ENCODE assay signal across 20 cellular contexts in genomic region chr17:17817552-17817947, GRCh38. TPM values are rescaled to one million over a fixed set of nuclear protein-coding genes. Genes with fewer than 3 reads are reported as not detected.
DNase-seq lines count a peak whose midpoint lies in the region; ATAC-seq, FAIRE-seq and TF ChIP-seq lines count a peak whose summit lies in the region.
"Had no signal": no experiment of that assay in that cellular context is flagged by ENCODE, and none has a peak within 500 bp of the region (broad histone marks: within the 10 kb centered on the region; RNA-seq: fewer than 3 reads in every experiment).

No MANE protein-coding gene starts in this region.

- H3K27me3 ChIP-seq in HepG2 (ENCODE audit: control insufficient read depth in 1 of 2, insufficient read depth in 2 of 2, low read length in 2 of 2): no peaks in the 10 kb centered on the region
- H3K27me3 ChIP-seq in right lobe of liver: no peaks in the 10 kb centered on the region
- no peaks in the 10 kb centered on the region for H3K27me3 ChIP-seq in psoas muscle (ENCODE audit: insufficient read depth in 3 of 3, low read length in 2 of 3)
- H3K27me3 ChIP-seq in GM23338 (ENCODE audit: insufficient read depth): no peaks in the 10 kb centered on the region
- H3K27me3 ChIP-seq: esophagus squamous epithelium had no signal

- in situ Hi-C loops in HepG2 (cut with HindIII; ENCODE audit: extremely low pct_ligation_motif_present, low pct_unique_long_range_greater_than_20kb): no loop called here

- H3K4me2 ChIP-seq in HepG2 (ENCODE audit: low read depth, low read length): no peak overlapping the region
- no peak overlapping the region for H3K4me2 ChIP-seq in GM23338

- H3K27ac ChIP-seq in HepG2 (ENCODE audit: extremely low read length, insufficient read depth, low read length): no peak overlapping the region
- H3K27ac ChIP-seq in right lobe of liver: peak overlapping the region in 1 of 3 donors; percentile 29
- H3K27ac ChIP-seq in cingulate gyrus (ENCODE audit: low read depth, low read length): peak overlapping the region; percentile 19
- H3K27ac ChIP-seq in psoas muscle: peak overlapping the region; percentile 23
- no peak overlapping the region for H3K27ac ChIP-seq in GM23338 (ENCODE audit: low read depth)

- no peak for FAIRE-seq in HepG2 (lab: Jason Lieb, UNC)
- FAIRE-seq: GM18507 had no signal

- no peak overlapping the region for H3K27ac Mint-ChIP-seq in GM23338
- H3K27ac Mint-ChIP-seq: activated CD4-positive, alpha-beta memory T cell treated with anti-CD3 and anti-CD28 coated beads for 36 hours; nephron progenitor cell; T-helper 2 cell treated with Interferon-gamma antibody and Interleukin-4, amounts not matched to agents 5 μg/mL and 100 μg/mL, for 36 hours had no signal

- TF ChIP-seq RAD21 in HepG2 (CRISPR knock-in tag; IDR thresholded peaks at IDR 0.05): no peak

- no peak for TF ChIP-seq CTCF in HepG2 (CRISPR knock-in tag; IDR thresholded peaks at IDR 0.05)
- TF ChIP-seq CTCF in right lobe of liver (IDR thresholded peaks at IDR 0.05): no peak
- TF ChIP-seq CTCF in psoas muscle (IDR thresholded peaks at IDR 0.05): no peak
- TF ChIP-seq CTCF in GM23338 (conservative IDR thresholded peaks at IDR 0.05; ENCODE audit: low read depth in 2 of 2): no peak

- H2AFZ ChIP-seq in HepG2 (ENCODE audit: low read length): no peak overlapping the region
- no peak overlapping the region for H2AFZ ChIP-seq in GM23338

- no peak for TF ChIP-seq EP300 in HepG2 (IDR thresholded peaks at IDR 0.05; ENCODE audit: low read depth in 2 of 2, low read length in 2 of 2)
- no peak for TF ChIP-seq EP300 in HepG2 (CRISPR knock-in tag; IDR thresholded peaks at IDR 0.05; ENCODE audit: borderline replicate concordance)

- H3K36me3 ChIP-seq in HepG2 (replicated peaks in 1 of 2; ENCODE audit: control insufficient read depth in 1 of 2, insufficient read depth in 2 of 2, low read length in 2 of 2): peaks cover 58 to 88% of the 10 kb centered on the region in 2 experiments
- peaks cover 7 to 75% (median 30%) of the 10 kb centered on the region in 4 donors for H3K36me3 ChIP-seq in right lobe of liver
- peaks cover 3 to 69% of the 10 kb centered on the region in 2 donors for H3K36me3 ChIP-seq in psoas muscle (ENCODE audit: insufficient read depth in 1 of 2, low read depth in 1 of 2)
- peaks cover 2% of the 10 kb centered on the region; the same call in 1 of the 2 replicates for H3K36me3 ChIP-seq in GM23338 (ENCODE audit: insufficient read depth)

- H3K9me3 ChIP-seq in HepG2 (ENCODE audit: low read length): no peaks in the 10 kb centered on the region
- H3K9me3 ChIP-seq in right lobe of liver: no peaks in the 10 kb centered on the region
- no peaks in the 10 kb centered on the region for H3K9me3 ChIP-seq in psoas muscle
- H3K9me3 ChIP-seq: esophagus squamous epithelium had no signal

- 94% methylated on average over 7 of the region's 10 CpGs for WGBS in HepG2 (ENCODE audit: low lambda C conversion rate)
- no CpG with 5 or more reads among the region's 10 CpGs for WGBS in right lobe of liver (ENCODE audit: insufficient coverage, low coverage, low lambda C conversion rate, missing lambda C conversion rate)
- WGBS in psoas muscle, 3 donors: 70 to 90% (median 73%) methylated on average over 10 of the region's 10 CpGs

- H3K9me3 Mint-ChIP-seq in GM23338: no peaks in the 10 kb centered on the region; the same call in 2 of the 3 replicates
- H3K9me3 Mint-ChIP-seq: activated CD4-positive, alpha-beta memory T cell treated with anti-CD3 and anti-CD28 coated beads for 36 hours; nephron progenitor cell; stimulated activated naive CD8-positive, alpha-beta T cell treated with anti-CD3 and anti-CD28 coated beads, Interleukin-15, amount 100 ng/mL, for 72 hours; T-helper 2 cell treated with Interferon-gamma antibody and Interleukin-4, amounts not matched to agents 5 μg/mL and 100 μg/mL, for 36 hours; WTC11 had no signal

- H3K4me1 Mint-ChIP-seq in GM23338: peaks cover 45% of the 10 kb centered on the region

- H4K20me1 ChIP-seq in HepG2 (ENCODE audit: insufficient read depth, low read length): peaks cover 46% of the 10 kb centered on the region
- H4K20me1 ChIP-seq in GM23338 (replicated peaks; ENCODE audit: insufficient read depth): peaks cover 43% of the 10 kb centered on the region

- BruUV-seq in HepG2 (replicated peaks; lab: Mats Ljungman, UMichigan): no TSS peak

- H3K4me3 ChIP-seq in HepG2 (replicated peaks in 1 of 3; ENCODE audit: insufficient read depth in 1 of 3, low read depth in 2 of 3, low read length in 3 of 3) (no peak overlapping the region), right lobe of liver (no peak overlapping the region), psoas muscle (no peak overlapping the region), GM23338 (no peak overlapping the region)
- H3K4me3 ChIP-seq: esophagus squamous epithelium had no signal

- TF ChIP-seq POLR2A in HepG2 (IDR thresholded peaks at IDR 0.05; ENCODE audit: insufficient read depth in 1 of 2, low read depth in 2 of 2, low read length in 2 of 2) (peak in 1 of 2 experiments; percentile 26; a peak in 1 of 4 replicates), right lobe of liver (IDR thresholded peaks at IDR 0.05) (no peak)

- no peaks in the 10 kb centered on the region for H3K9me2 ChIP-seq in GM23338 (ENCODE audit: insufficient read depth)

- peaks cover 61% of the 10 kb centered on the region for H3K36me3 Mint-ChIP-seq in GM23338 (ENCODE audit: low read depth)

- intact Hi-C loops in HepG2 (cut with micrococcal nuclease; ENCODE audit: unreplicated experiment): no loop called here
- intact Hi-C loops in right lobe of liver (cut with DNase I): loop anchor here in 1 of 2 donors (5.0 kb wide), 1 partner anchor 45 kb away; no protein-coding TSS in a partner anchor
- intact Hi-C loops in psoas muscle (cut with DNase I): loop anchor here in 1 of 2 donors (10.0 kb wide), 1 partner anchor 217 kb away; the partner anchor contains the start of genes ATPAF2 and GID4

- peaks cover 51% of the 10 kb centered on the region for H3K4me1 ChIP-seq in HepG2 (ENCODE audit: insufficient read depth, low read length)
- H3K4me1 ChIP-seq in right lobe of liver: peaks cover 0 to 79% (median 23%) of the 10 kb centered on the region in 4 donors
- peaks cover 70% of the 10 kb centered on the region for H3K4me1 ChIP-seq in psoas muscle
- H3K4me1 ChIP-seq in GM23338 (ENCODE audit: insufficient read depth): peaks cover 12% of the 10 kb centered on the region

- H3K4me3 Mint-ChIP-seq in GM23338: no peak overlapping the region
- H3K4me3 Mint-ChIP-seq: activated CD4-positive, alpha-beta memory T cell treated with anti-CD3 and anti-CD28 coated beads for 36 hours; nephron progenitor cell; stimulated activated naive CD8-positive, alpha-beta T cell treated with anti-CD3 and anti-CD28 coated beads, Interleukin-15, amount 100 ng/mL, for 72 hours; T-helper 2 cell treated with Interferon-gamma antibody and Interleukin-4, amounts not matched to agents 5 μg/mL and 100 μg/mL, for 36 hours; WTC11 had no signal

- peaks cover 11% of the 10 kb centered on the region for H3K27me3 Mint-ChIP-seq in GM23338 (ENCODE audit: insufficient read depth, low read depth, poor library complexity)
- H3K27me3 Mint-ChIP-seq: activated CD4-positive, alpha-beta memory T cell treated with anti-CD3 and anti-CD28 coated beads for 36 hours; stimulated activated naive CD8-positive, alpha-beta T cell treated with anti-CD3 and anti-CD28 coated beads, Interleukin-15, amount 100 ng/mL, for 72 hours had no signal

- POLR2A ChIA-PET in HepG2 (lab: Yijun Ruan, JAX): interaction anchor here (1.9 kb wide), 1 partner anchor 19 kb away, joined by 4 read pairs; no protein-coding TSS in a partner anchor

- no peak for ATAC-seq in HepG2
- no peak for ATAC-seq in right lobe of liver
- ATAC-seq in psoas muscle: no peak
- ATAC-seq in GM21737 (IDR thresholded peaks at IDR 0.05; ENCODE audit: unreplicated experiment): no peak
- ATAC-seq in GM23338: no peak
- ATAC-seq: stimulated activated naive CD8-positive, alpha-beta T cell treated with anti-CD3 and anti-CD28 coated beads, Interleukin-15, amount 100 ng/mL, for 72 hours had no signal

- H3K9ac ChIP-seq in HepG2 (ENCODE audit: insufficient read depth, low read depth, low read length): no peak overlapping the region

- CTCF ChIA-PET in HepG2 (lab: Yijun Ruan, JAX; ENCODE audit: low intra/inter-chr PET ratio, low total read pairs): interaction anchor here (1.3 kb wide), 1 partner anchor 42 kb away, joined by 3 read pairs; no protein-coding TSS in a partner anchor

- DNase-seq in HepG2 (ENCODE audit: low spot score): no peak
- DNase-seq in right lobe of liver: no peak
- no peak for DNase-seq in psoas muscle
- no peak for DNase-seq in SW 1271 (lab: John Stamatoyannopoulos, UW)
- no peak for DNase-seq in GM23338 (ENCODE audit: low spot score)
- DNase-seq in activated effector memory CD4-positive, alpha-beta T cell treated with Interleukin-2 at 50 U/mL for 16 hours: no peak
- DNase-seq: activated CD4-positive, alpha-beta memory T cell treated with anti-CD3 and anti-CD28 coated beads for 36 hours; activated naive CD4-positive, alpha-beta T cell; cerebellar nuclear complex; effector CD8-positive, alpha-beta T cell; esophagus squamous epithelium; NCI-H2171; nephron progenitor cell; stimulated activated CD4-positive, alpha-beta T cell treated with anti-CD3 and anti-CD28 coated beads, Interleukin-4, amount 100 ng/mL, for 24 hours; stimulated activated naive CD8-positive, alpha-beta T cell treated with anti-CD3 and anti-CD28 coated beads, Interleukin-15, amount 100 ng/mL, for 72 hours had no signal

- peaks cover 24% of the 10 kb centered on the region for H3K79me2 ChIP-seq in HepG2 (ENCODE audit: insufficient read depth, low read length)
- H3K79me2 ChIP-seq in GM23338 (replicated peaks; ENCODE audit: insufficient read depth): peaks cover 23% of the 10 kb centered on the region

- H3F3A ChIP-seq in GM23338 (replicated peaks; ENCODE audit: low read depth): peaks cover 14% of the 10 kb centered on the region

RNA-seq across cellular contexts. Expression of gene SREBF1, which starts 19.2 kb away (rescaled TPM):
- total RNA-seq in HepG2 (2016; rRNA removed; fragmentation: Illumina TruSeq; extraction: Trizol) (12.6 and 34.3 TPM in 2 replicates), right lobe of liver (100 to 1,000 TPM in 4 of 6 experiments, 10 to 100 TPM in 2; 63.8 to 246 (median 173) TPM), psoas muscle (10 to 100 TPM; 16.1 to 43.0 (median 31.1) TPM)
- total RNA-seq in HepG2 (2016; cell fraction: cytosol; rRNA removed; fragmentation: Illumina TruSeq; extraction: Trizol; ENCODE audit: low read depth): 17.8 and 21.9 TPM in 2 replicates
- total RNA-seq in HepG2 (2016; cell fraction: insoluble cytoplasmic fraction; rRNA removed; fragmentation: Illumina TruSeq; extraction: Trizol): 11.7 and 40.3 TPM in 2 replicates
- total RNA-seq in HepG2 (2016; cell fraction: membrane; rRNA removed; fragmentation: Illumina TruSeq; extraction: Trizol): 12.6 and 16.8 TPM in 2 replicates
- 53.2 and 57.7 TPM in 2 replicates for total RNA-seq in HepG2 (2016; cell fraction: nucleus; rRNA removed; fragmentation: Illumina TruSeq; extraction: Trizol)
- polyA plus RNA-seq in HepG2 (2011; rRNA removed) (38.0 and 57.5 TPM in 2 replicates), psoas muscle (10 to 100 TPM in 2 of 3 donors, 1 to 10 TPM in 1; 6.2 to 19.2 (median 17.7) TPM), GM23338 (2016; fragmentation: Nextera tagmentation; extraction: Ambion mirVana) (39.6 and 43.7 TPM in 2 replicates)
- 16.6 and 23.2 TPM in 2 replicates for polyA plus RNA-seq in HepG2 (2011; cell fraction: cytosol; rRNA removed)
- polyA plus RNA-seq in HepG2 (2011; cell fraction: nucleus; rRNA removed): 385 and 409 TPM in 2 replicates
- polyA plus RNA-seq in HepG2 (2012): 60.2 and 60.8 TPM in 2 replicates
- polyA plus RNA-seq in HepG2 (2016; cell fraction: cytosol; fragmentation: Illumina TruSeq; extraction: Trizol; ENCODE audit: low read depth): 3.6 and 4.8 TPM in 2 replicates
- polyA plus RNA-seq in HepG2 (2016; cell fraction: insoluble cytoplasmic fraction; fragmentation: Illumina TruSeq; extraction: Trizol; ENCODE audit: low read depth): 11.3 and 14.1 TPM in 2 replicates
- 7.4 and 8.0 TPM in 2 replicates for polyA plus RNA-seq in HepG2 (2016; cell fraction: membrane; fragmentation: Illumina TruSeq; extraction: Trizol; ENCODE audit: low read depth)
- 156 and 162 TPM in 2 replicates for polyA plus RNA-seq in HepG2 (2016; cell fraction: nucleus; fragmentation: Illumina TruSeq; extraction: Trizol; ENCODE audit: insufficient read depth, low read depth)
- polyA minus RNA-seq in HepG2 (2011; rRNA and poly(A)+ RNA removed; ENCODE audit: low replicate concordance): 70.2 and 130 TPM in 2 replicates
- polyA minus RNA-seq in HepG2 (2011; cell fraction: cytosol; rRNA and poly(A)+ RNA removed): 35.3 and 56.1 TPM in 2 replicates
- polyA minus RNA-seq in HepG2 (2011; cell fraction: nucleus; rRNA and poly(A)+ RNA removed): 93.2 and 119 TPM in 2 replicates
- 77.7 and 85.3 TPM in 2 replicates for total RNA-seq in GM23338 (2014; rRNA removed; shearing (Covaris generic))

Comparison
In these comparisons a context has a peak if more than half of its experiments do, and no peak if none do; other contexts are left out.
1. H3K27ac ChIP-seq: peak in cingulate gyrus (single experiment) and psoas muscle (single experiment); none in HepG2 (single experiment) and GM23338 (single experiment).